7 cellular contexts compared by ENCODE assay signal in genomic region chr9:61974501-61974900, GRCh38.
DNase-seq lines count a peak whose midpoint lies in the region; ATAC-seq and TF ChIP-seq lines count a peak whose summit lies in the region.
"Not testable (repeated sequence)": the region's sequence is repeated elsewhere in the genome, so short reads cannot be mapped to it uniquely, and the experiment has no call there.

No MANE protein-coding gene starts in this region.

- not testable (repeated sequence) for H3K56ac ChIP-seq in H9 (ENCODE audit: insufficient read length, low read depth, low read length)

- not testable (repeated sequence) for H3K14ac ChIP-seq in H9 (ENCODE audit: insufficient read depth, low read length)

- not testable (repeated sequence) for H4K8ac ChIP-seq in H9 (replicated peaks; ENCODE audit: insufficient read length, low read depth, low read length)

- not testable (repeated sequence) for H3K23ac ChIP-seq in H9 (ENCODE audit: insufficient read length, low read depth, low read length)

- H3K4ac ChIP-seq in H9 (ENCODE audit: low read depth, low read length), result not testable (repeated sequence)

- TF ChIP-seq CTCF in H9 (conservative IDR thresholded peaks at IDR 0.05); breast epithelium (IDR thresholded peaks at IDR 0.05); lower leg skin (IDR thresholded peaks at IDR 0.05); mucosa of descending colon (IDR thresholded peaks at IDR 0.05): not testable (repeated sequence)

- ATAC-seq in mucosa of descending colon, sciatic nerve: not testable (repeated sequence)

- DNase-seq in H9, result peak; percentile 9
- DNase-seq in RPMI7951 (ENCODE audit: low read depth), result peak; percentile 19
- peak in 1 of 2 donors; percentile 31 for DNase-seq in breast epithelium (ENCODE audit: low spot score in 2 of 2)
- DNase-seq in foreskin melanocyte, result peak; percentile 75
- DNase-seq in lower leg skin (ENCODE audit: low spot score in 2 of 2), result peak; percentile 18 to 83
- DNase-seq in mucosa of descending colon, result peak in 2 of 3 donors; percentile 5 to 17
- peak; percentile 13 for DNase-seq in sciatic nerve (ENCODE audit: low spot score)

- H3K27me3 ChIP-seq in H9 (ENCODE audit: insufficient read depth, low read length); breast epithelium: not testable (repeated sequence)

- H3K27ac ChIP-seq in H9 (ENCODE audit: insufficient read length, low read depth, low read length), result not testable (repeated sequence)
- peak overlapping the region; percentile 68 to 79 for H3K27ac ChIP-seq in breast epithelium

- not testable (repeated sequence) for H4K20me1 ChIP-seq in H9 (ENCODE audit: control insufficient read depth, insufficient read depth, insufficient read length)

- not testable (repeated sequence) for H3K4me2 ChIP-seq in H9 (ENCODE audit: insufficient read depth, insufficient read length, low read length)

- intact Hi-C loops in breast epithelium (cut with DNase I; ENCODE audit: low total_unique reads); lower leg skin (cut with DNase I; ENCODE audit: low total_unique reads); mucosa of descending colon (cut with DNase I, micrococcal nuclease); sciatic nerve (cut with DNase I): not testable (repeated sequence)

- H3K4me1 Mint-ChIP-seq in H9, result not testable (repeated sequence)

- TF ChIP-seq POLR2A in breast epithelium (IDR thresholded peaks at IDR 0.05); lower leg skin (IDR thresholded peaks at IDR 0.05): not testable (repeated sequence)

- not testable (repeated sequence) for H2AFZ ChIP-seq in H9 (ENCODE audit: low read length)

- H2BK12ac ChIP-seq in H9 (ENCODE audit: insufficient read length, low read depth, low read length), result not testable (repeated sequence)

- not testable (repeated sequence) for H3K4me3 ChIP-seq in breast epithelium; lower leg skin (ENCODE audit: low read depth, poor library complexity, severe bottlenecking); mucosa of descending colon

- H3K9me3 ChIP-seq in H9 (ENCODE audit: control insufficient read depth, low read depth, low read length); breast epithelium; mucosa of descending colon: not testable (repeated sequence)

- not testable (repeated sequence) for H4K5ac ChIP-seq in H9 (ENCODE audit: insufficient read length, low read depth, low read length)

- H3K27me3 Mint-ChIP-seq in H9 (ENCODE audit: low read depth), result not testable (repeated sequence)

- not testable (repeated sequence) for H3K4me3 Mint-ChIP-seq in H9

- not testable (repeated sequence) for H3K9ac ChIP-seq in H9 (ENCODE audit: extremely low read depth, insufficient read length, low read length)

- not testable (repeated sequence) for H2BK5ac ChIP-seq in H9 (ENCODE audit: insufficient read length, low read length)

- not testable (repeated sequence) for H2BK120ac ChIP-seq in H9 (ENCODE audit: low read depth, low read length, poor library complexity, severe bottlenecking)

- H3K36me3 ChIP-seq in breast epithelium; mucosa of descending colon (ENCODE audit: low read depth): not testable (repeated sequence)

- H3K18ac ChIP-seq in H9 (ENCODE audit: insufficient read length, low read depth, low read length), result not testable (repeated sequence)

- not testable (repeated sequence) for H3K27ac Mint-ChIP-seq in H9

- not testable (repeated sequence) for H3K4me1 ChIP-seq in H9 (ENCODE audit: insufficient read depth, low read length); breast epithelium; mucosa of descending colon (ENCODE audit: low read depth)

- not testable (repeated sequence) for H3K23me2 ChIP-seq in H9 (ENCODE audit: insufficient read length, low read depth, low read length, poor library complexity, severe bottlenecking)

- not testable (repeated sequence) for H2BK20ac ChIP-seq in H9 (ENCODE audit: low read depth, low read length, poor library complexity, severe bottlenecking)

- WGBS in H9 (ENCODE audit: extremely low coverage, insufficient read length, low lambda C conversion rate), result no CpG with 5 or more reads among the region's 9 CpGs
- WGBS in lower leg skin, 2 donors, result 62 to 63% methylated on average over 5 to 6 of the region's 9 CpGs

- H4K91ac ChIP-seq in H9 (ENCODE audit: insufficient read length, low read depth, low read length), result not testable (repeated sequence)

- H3K36me3 Mint-ChIP-seq in H9 (ENCODE audit: insufficient read depth in 1 of 3, low read depth in 3 of 3), result not testable (repeated sequence)

- H3K9me3 Mint-ChIP-seq in H9, result not testable (repeated sequence)

- not testable (repeated sequence) for H3K79me2 ChIP-seq in H9 (ENCODE audit: insufficient read depth, low read length)

- not testable (repeated sequence) for H2BK15ac ChIP-seq in H9 (ENCODE audit: low read depth, low read length)

- H2AK5ac ChIP-seq in H9 (ENCODE audit: insufficient read length, low read length), result not testable (repeated sequence)

- not testable (repeated sequence) for H3K79me1 ChIP-seq in H9 (ENCODE audit: insufficient read depth, low read depth, low read length, poor library complexity, severe bottlenecking)

- not testable (repeated sequence) for H3T11ph ChIP-seq in H9 (ENCODE audit: low read length)
